Comparison of ENCODE assay signal across 16 cellular contexts in genomic region chr9:89454498-89455355, GRCh38. TPM values are rescaled to one million over a fixed set of nuclear protein-coding genes. Genes with fewer than 3 reads are reported as not detected.
DNase-seq lines count a peak whose midpoint lies in the region; ATAC-seq and TF ChIP-seq lines count a peak whose summit lies in the region.
"Had no signal": no experiment of that assay in that cellular context is flagged by ENCODE, and none has a peak within 500 bp of the region (broad histone marks: within the 10 kb centered on the region; RNA-seq: fewer than 3 reads in every experiment).

No MANE protein-coding gene starts in this region.

- ATAC-seq in activated naive CD8-positive, alpha-beta T cell treated with anti-CD3 and anti-CD28 coated beads, Interleukin-2, amount 10 ng/mL, durations not matched to agents 7 days and 5 days (ENCODE audit: low read depth), result no peak
- no peak for ATAC-seq in HG03521 (IDR thresholded peaks at IDR 0.05; ENCODE audit: unreplicated experiment)
- ATAC-seq in HG02840 (IDR thresholded peaks at IDR 0.05; ENCODE audit: low FRiP score, unreplicated experiment), result no peak

- no peaks in the 10 kb centered on the region for H3K27me3 Mint-ChIP-seq in IgD-negative memory B cell
- no peaks in the 10 kb centered on the region for H3K27me3 Mint-ChIP-seq in activated naive CD8-positive, alpha-beta T cell treated with anti-CD3 and anti-CD28 coated beads, Interleukin-2, amount 10 ng/mL, durations not matched to agents 7 days and 5 days

- H3K36me3 ChIP-seq in BLaER1 treated with 17β-estradiol and CSF1 and Interleukin-3, amounts not matched to agents 10 nM and 100 nM, result peaks cover 9 to 64% (median 43%) of the 10 kb centered on the region in 11 experiments; a peak in 20 of 22 replicates
- H3K36me3 ChIP-seq: uterus had no signal

- DNase-seq in activated naive CD8-positive, alpha-beta T cell treated with anti-CD3 and anti-CD28 coated beads, Interleukin-2, amount 10 ng/mL, durations not matched to agents 7 days and 5 days, result no peak
- DNase-seq in midbrain (lab: John Stamatoyannopoulos, UW), result peak; percentile 39
- DNase-seq in GM10266 (ENCODE audit: extremely low spot score), result no peak
- no peak for DNase-seq in NCI-H748 treated with DMSO at 0.1 percent for 48 hours (lab: John Stamatoyannopoulos, UW)
- DNase-seq: amniotic stem cell, DMS79, GOT3, NCI-H1092, SIG-M5, stomach, uterus had no signal

- no peak overlapping the region for H3K4me3 ChIP-seq in BLaER1 treated with 17β-estradiol and CSF1 and Interleukin-3, amounts not matched to agents 10 nM and 100 nM
- H3K4me3 ChIP-seq: stomach, uterus had no signal

- POLR2A ChIA-PET in activated naive CD8-positive, alpha-beta T cell treated with anti-CD3 and anti-CD28 coated beads, Interleukin-2, amount 10 ng/mL, durations not matched to agents 7 days and 5 days (lab: Charles Lee), result interaction anchor here (1.0 to 2.7 kb wide), 6 partner anchors 8 to 94 kb away, joined by 4 to 17 read pairs (median 6); no protein-coding TSS in a partner anchor

- H3K27ac ChIP-seq in BLaER1 treated with 17β-estradiol and CSF1 and Interleukin-3, amounts not matched to agents 10 nM and 100 nM, result peak overlapping the region in 8 of 11 experiments; percentile 10 to 52 (median 28); a peak in 11 of 22 replicates
- H3K27ac ChIP-seq: uterus had no signal

- H3K4me3 Mint-ChIP-seq in IgD-negative memory B cell, result peak overlapping the region in 1 of 4 donors; percentile 49
- peak overlapping the region; percentile 69 for H3K4me3 Mint-ChIP-seq in activated naive CD8-positive, alpha-beta T cell treated with anti-CD3 and anti-CD28 coated beads, Interleukin-2, amount 10 ng/mL, durations not matched to agents 7 days and 5 days
- H3K4me3 Mint-ChIP-seq: mesothelial cell of epicardium had no signal

- peak overlapping the region in 2 of 3 donors; percentile 59 to 75 for H3K27ac Mint-ChIP-seq in IgD-negative memory B cell
- H3K27ac Mint-ChIP-seq in activated naive CD8-positive, alpha-beta T cell treated with anti-CD3 and anti-CD28 coated beads, Interleukin-2, amount 10 ng/mL, durations not matched to agents 7 days and 5 days, result peak overlapping the region; percentile 74
- H3K27ac Mint-ChIP-seq: mesothelial cell of epicardium had no signal

- H3K4me2 ChIP-seq in BLaER1 treated with 17β-estradiol and CSF1 and Interleukin-3, amounts not matched to agents 10 nM and 100 nM, result peak overlapping the region; percentile 18 to 79 (median 59); a peak in 21 of 22 replicates

- H3K27me3 ChIP-seq in BLaER1 treated with 17β-estradiol and CSF1 and Interleukin-3, amounts not matched to agents 10 nM and 100 nM, result no peaks in the 10 kb centered on the region
- H3K27me3 ChIP-seq: stomach, uterus had no signal

- H3K4me1 ChIP-seq in BLaER1 treated with 17β-estradiol and CSF1 and Interleukin-3, amounts not matched to agents 10 nM and 100 nM, result peaks cover 24 to 77% (median 55%) of the 10 kb centered on the region in 10 experiments
- H3K4me1 ChIP-seq: uterus had no signal

- no peaks in the 10 kb centered on the region for H3K9me3 Mint-ChIP-seq in IgD-negative memory B cell
- no peaks in the 10 kb centered on the region for H3K9me3 Mint-ChIP-seq in activated naive CD8-positive, alpha-beta T cell treated with anti-CD3 and anti-CD28 coated beads, Interleukin-2, amount 10 ng/mL, durations not matched to agents 7 days and 5 days
- H3K9me3 Mint-ChIP-seq: mesothelial cell of epicardium had no signal

- H3K36me3 Mint-ChIP-seq in IgD-negative memory B cell, result peaks cover 2% of the 10 kb centered on the region
- H3K36me3 Mint-ChIP-seq in activated naive CD8-positive, alpha-beta T cell treated with anti-CD3 and anti-CD28 coated beads, Interleukin-2, amount 10 ng/mL, durations not matched to agents 7 days and 5 days, result peaks cover 29% of the 10 kb centered on the region

- no peak for TF ChIP-seq CTCF in GM10266 (IDR thresholded peaks at IDR 0.05; ENCODE audit: control insufficient read depth, insufficient read depth, low read depth, missing control alignments)

- no peaks in the 10 kb centered on the region for H3K9me3 ChIP-seq in BLaER1 treated with 17β-estradiol and CSF1 and Interleukin-3, amounts not matched to agents 10 nM and 100 nM (replicated peaks in 1 of 11)
- H3K9me3 ChIP-seq: stomach, uterus had no signal

- H3K9ac ChIP-seq in BLaER1 treated with 17β-estradiol and CSF1 and Interleukin-3, amounts not matched to agents 10 nM and 100 nM, result peak overlapping the region in 1 of 11 experiments; percentile 29; a peak in 2 of 22 replicates

- H4K20me1 ChIP-seq in BLaER1 treated with 17β-estradiol and CSF1 and Interleukin-3, amounts not matched to agents 10 nM and 100 nM, result peaks cover 6 to 89% (median 21%) of the 10 kb centered on the region in 11 experiments; a peak in 13 of 22 replicates

- H3K4me1 Mint-ChIP-seq in IgD-negative memory B cell, result peaks cover 25 to 41% (median 30%) of the 10 kb centered on the region in 3 donors
- H3K4me1 Mint-ChIP-seq in activated naive CD8-positive, alpha-beta T cell treated with anti-CD3 and anti-CD28 coated beads, Interleukin-2, amount 10 ng/mL, durations not matched to agents 7 days and 5 days, result peaks cover 83% of the 10 kb centered on the region
- H3K4me1 Mint-ChIP-seq: mesothelial cell of epicardium had no signal

RNA-seq across cellular contexts. Expression of gene SEMA4D, which starts 43.2 kb away (rescaled TPM):
- polyA plus RNA-seq in IgD-negative memory B cell, result 35.3 TPM
- total RNA-seq in activated naive CD8-positive, alpha-beta T cell treated with anti-CD3 and anti-CD28 coated beads, Interleukin-2, amount 10 ng/mL, durations not matched to agents 7 days and 5 days, result 100 to 1,000 TPM; 370 to 391 TPM
